Comparison of ENCODE assay signal across 1 cellular context in genomic region chr9:37212435-37212834, GRCh38.
TF ChIP-seq lines count a peak whose summit lies in the region.

No MANE protein-coding gene starts in this region.

TF ChIP-seq in K562, 482 proteins besides CTCF, POLR2A, EP300 and RAD21 (continued from another document):
- TF ChIP-seq JUN (IDR thresholded peaks at IDR 0.05; ENCODE audit: borderline replicate concordance, low read depth, low read length), result no peak
- TF ChIP-seq JUN (CRISPR knock-in tag; IDR thresholded peaks at IDR 0.05; ENCODE audit: borderline replicate concordance), result no peak
- TF ChIP-seq SP1 (CRISPR knock-in tag; IDR thresholded peaks at IDR 0.05), result no peak
- TF ChIP-seq NFXL1 (CRISPR knock-in tag; IDR thresholded peaks at IDR 0.05), result no peak
- no peak for TF ChIP-seq RAD51 (IDR thresholded peaks at IDR 0.05; ENCODE audit: borderline replicate concordance, low read depth)
- TF ChIP-seq DLX4 (CRISPR knock-in tag; IDR thresholded peaks at IDR 0.05), result no peak
- TF ChIP-seq CREBBP (IDR thresholded peaks at IDR 0.05; ENCODE audit: low read depth, low read length), result no peak
- no peak for TF ChIP-seq HMG20A (CRISPR knock-in tag; conservative IDR thresholded peaks at IDR 0.05)
- TF ChIP-seq PTBP1 (IDR thresholded peaks at IDR 0.05; ENCODE audit: low read depth, low read length), result no peak
- no peak for TF ChIP-seq ZNF717 (CRISPR knock-in tag; IDR thresholded peaks at IDR 0.05)
- TF ChIP-seq GABPB2 (CRISPR knock-in tag; conservative IDR thresholded peaks at IDR 0.05), result no peak
- TF ChIP-seq MTF1 (CRISPR knock-in tag; IDR thresholded peaks at IDR 0.05; ENCODE audit: borderline replicate concordance), result no peak
